In genomic region chr1:34941798-34942197, GRCh38 we compare ENCODE assay signal across 8 cellular contexts. TPM values are rescaled to one million over a fixed set of nuclear protein-coding genes. Genes with fewer than 3 reads are reported as not detected.
DNase-seq lines count a peak whose midpoint lies in the region; ATAC-seq, FAIRE-seq and TF ChIP-seq lines count a peak whose summit lies in the region.
"Not testable (repeated sequence)": the region's sequence is repeated elsewhere in the genome, so short reads cannot be mapped to it uniquely, and the experiment has no call there.
"Had no signal": no experiment of that assay in that cellular context is flagged by ENCODE, and none has a peak within 500 bp of the region (broad histone marks: within the 10 kb centered on the region; RNA-seq: fewer than 3 reads in every experiment).

No MANE protein-coding gene starts in this region.

- peaks cover 26% of the 10 kb centered on the region for H3K4me1 ChIP-seq in Karpas-422 (ENCODE audit: low read length)
- not testable (repeated sequence) for H3K4me1 ChIP-seq in K562 (replicated peaks in 1 of 2; ENCODE audit: control insufficient read depth in 2 of 2, insufficient read depth in 2 of 2, low read length in 2 of 2)

- H3K9me1 ChIP-seq in K562 (ENCODE audit: control insufficient read depth, insufficient read depth, low read length), result not testable (repeated sequence)

- TF ChIP-seq EP300 in K562 (IDR thresholded peaks at IDR 0.05; ENCODE audit: low read length), result not testable (repeated sequence)

- H3K9ac ChIP-seq in Karpas-422 (ENCODE audit: low read length); K562 (ENCODE audit: insufficient read depth in 1 of 2, low read depth in 2 of 2, low read length in 2 of 2): not testable (repeated sequence)

- not testable (repeated sequence) for ATAC-seq in K562

- H3K9me2 ChIP-seq in Karpas-422 (replicated peaks; ENCODE audit: insufficient read depth, low read length), result not testable (repeated sequence)

- not testable (repeated sequence) for H3K36me3 Mint-ChIP-seq in T-helper 2 cell treated with Interferon-gamma antibody and Interleukin-4, amounts not matched to agents 5 μg/mL and 100 μg/mL, for 36 hours (ENCODE audit: low read depth)

- not testable (repeated sequence) for TF ChIP-seq CTCF in K562 (IDR thresholded peaks at IDR 0.05 in 2 of 3, conservative IDR thresholded peaks at IDR 0.05 in 1 of 3; ENCODE audit: insufficient read depth in 2 of 3, low read depth in 1 of 3, low read length in 3 of 3)

- not testable (repeated sequence) for H3K27me3 ChIP-seq in Karpas-422 (ENCODE audit: low read length)
- peaks cover 15 to 16% of the 10 kb centered on the region in 2 experiments for H3K27me3 ChIP-seq in K562 (ENCODE audit: control insufficient read depth in 2 of 2, insufficient read depth in 2 of 2, low read length in 2 of 2)

- not testable (repeated sequence) for H3K9me3 Mint-ChIP-seq in T-helper 2 cell treated with Interferon-gamma antibody and Interleukin-4, amounts not matched to agents 5 μg/mL and 100 μg/mL, for 36 hours

- H3K4me1 Mint-ChIP-seq in T-helper 2 cell treated with Interferon-gamma antibody and Interleukin-4, amounts not matched to agents 5 μg/mL and 100 μg/mL, for 36 hours (ENCODE audit: low read depth), result not testable (repeated sequence)

- FAIRE-seq in K562 (lab: Jason Lieb, UNC), result not testable (repeated sequence)

- H3K27ac ChIP-seq in Karpas-422 (ENCODE audit: low read length), result peak overlapping the region; percentile 70; the same call in 1 of the 2 replicates
- not testable (repeated sequence) for H3K27ac ChIP-seq in K562 (ENCODE audit: extremely low read depth, low read depth, low read length)

- WGBS in K562 (ENCODE audit: insufficient coverage, low coverage, missing lambda C conversion rate), result 5% methylated on average over 2 of the region's 2 CpGs

- not testable (repeated sequence) for DNase-seq in Karpas-422; T-helper 2 cell treated with Interferon-gamma antibody and Interleukin-4, amounts not matched to agents 5 μg/mL and 100 μg/mL, for 36 hours (ENCODE audit: low spot score); K562 (ENCODE audit: extremely low read depth in 1 of 4, low spot score in 3 of 4)

- in situ Hi-C loops in K562 (cut with MboI), result not testable (repeated sequence)

- not testable (repeated sequence) for H4K20me1 ChIP-seq in Karpas-422 (ENCODE audit: insufficient read depth, low read depth, low read length); K562 (replicated peaks; ENCODE audit: control insufficient read depth, insufficient read depth, low read length)

- not testable (repeated sequence) for H2AFZ ChIP-seq in Karpas-422 (ENCODE audit: low read length); K562 (ENCODE audit: low read depth, low read length)

- peaks cover 29% of the 10 kb centered on the region for H3K27me3 Mint-ChIP-seq in T-helper 2 cell treated with Interferon-gamma antibody and Interleukin-4, amounts not matched to agents 5 μg/mL and 100 μg/mL, for 36 hours (ENCODE audit: low read depth)

- H3K36me3 ChIP-seq in Karpas-422 (ENCODE audit: insufficient read depth, low read length); K562 (ENCODE audit: control insufficient read depth, insufficient read depth, low read length): not testable (repeated sequence)

- intact Hi-C loops in K562 (cut with micrococcal nuclease), result not testable (repeated sequence)

- not testable (repeated sequence) for H3K79me2 ChIP-seq in Karpas-422 (ENCODE audit: low read length); K562 (ENCODE audit: control insufficient read depth, insufficient read depth, low read length)

- CTCF ChIA-PET in K562 (lab: Yijun Ruan, JAX; ENCODE audit: low intra/inter-chr PET ratio), result not testable (repeated sequence)

- peak overlapping the region; percentile 65 for H3K4me2 ChIP-seq in Karpas-422 (ENCODE audit: low read depth, low read length, poor library complexity, severe bottlenecking)
- H3K4me2 ChIP-seq in K562 (ENCODE audit: insufficient read depth, low read length), result not testable (repeated sequence)

- BruUV-seq in K562 (replicated peaks; lab: Mats Ljungman, UMichigan), result not testable (repeated sequence)

- H3K4me3 Mint-ChIP-seq in T-helper 2 cell treated with Interferon-gamma antibody and Interleukin-4, amounts not matched to agents 5 μg/mL and 100 μg/mL, for 36 hours, result not testable (repeated sequence)

- H3K27ac Mint-ChIP-seq in T-helper 2 cell treated with Interferon-gamma antibody and Interleukin-4, amounts not matched to agents 5 μg/mL and 100 μg/mL, for 36 hours, result peak overlapping the region; percentile 36

- POLR2A ChIA-PET in K562 (lab: Yijun Ruan, JAX), result not testable (repeated sequence)

- TF ChIP-seq RAD21 in K562 (CRISPR knock-in tag; conservative IDR thresholded peaks at IDR 0.05 in 1 of 2, IDR thresholded peaks at IDR 0.05 in 1 of 2), result not testable (repeated sequence)

- TF ChIP-seq POLR2A in K562 (conservative IDR thresholded peaks at IDR 0.05), result not testable (repeated sequence)

- not testable (repeated sequence) for H3K4me3 ChIP-seq in Karpas-422 (ENCODE audit: low read length); K562

- H3K9me3 ChIP-seq in Karpas-422 (ENCODE audit: low read length); K562 (replicated peaks; ENCODE audit: control insufficient read depth, insufficient read depth, low read depth, low read length): not testable (repeated sequence)

TF ChIP-seq in K562, 482 proteins besides CTCF, POLR2A, EP300 and RAD21:
- peak; percentile 94 for TF ChIP-seq DACH1 (IDR thresholded peaks at IDR 0.05; ENCODE audit: partially characterized antibody)

RNA-seq across cellular contexts. Expression of gene DLGAP3, which starts 12.3 kb away (rescaled TPM):
- 4.1 and 9.5 TPM in 2 replicates for total RNA-seq in Karpas-422 (2014; rRNA removed; shearing (Covaris generic); ENCODE audit: low replicate concordance)
- 0.30 TPM in 1 of 2 replicates, not detected in the other for total RNA-seq in K562 (2011; cell fraction: chromatin; rRNA removed; ENCODE audit: low replicate concordance)
- 0.17 TPM in 1 of 2 replicates, not detected in the other for total RNA-seq in K562 (2011; cell fraction: nucleolus; rRNA removed)
- not detected in 2 replicates for total RNA-seq in K562 (2011; cell fraction: nucleoplasm; rRNA removed)
- total RNA-seq in K562 (2014; rRNA removed), result not detected in 2 replicates
- total RNA-seq in K562 (2014; rRNA removed; fragmentation: Illumina TruSeq; extraction: Trizol), result not detected in 2 replicates
- total RNA-seq in K562 (2015; rRNA removed; fragmentation: Illumina TruSeq; extraction: Trizol), result not detected in 2 replicates
- total RNA-seq in K562 (2021), result 0.07 and 0.18 TPM in 2 replicates
- polyA plus RNA-seq in K562 (2011; rRNA removed), result 0.01 and 0.03 TPM in 2 replicates
- 0.01 and 0.15 TPM in 2 replicates for polyA plus RNA-seq in K562 (2011; cell fraction: cytosol; rRNA removed)
- 0.03 and 0.26 TPM in 2 replicates for polyA plus RNA-seq in K562 (2011; cell fraction: nucleus; rRNA removed)
- 0.03 and 0.05 TPM in 2 replicates for polyA plus RNA-seq in K562 (2012)
- 0.04 TPM in 1 of 2 replicates, not detected in the other for polyA plus RNA-seq in K562 (2014; fragmentation: Illumina TruSeq; extraction: Trizol)
- polyA plus RNA-seq in K562 (2014; fragmentation: Nextera tagmentation; extraction: Ambion mirVana), result not detected
- 0.01 and 0.16 TPM in 2 replicates for polyA plus RNA-seq in K562 (2014; rRNA removed)
- not detected in 2 replicates for polyA minus RNA-seq in K562 (2011; rRNA and poly(A)+ RNA removed)
- not detected in 2 replicates for polyA minus RNA-seq in K562 (2011; cell fraction: cytosol; rRNA and poly(A)+ RNA removed)
- polyA minus RNA-seq in K562 (2011; cell fraction: nucleus; rRNA and poly(A)+ RNA removed), result 0.13 TPM in 1 of 2 replicates, not detected in the other
- total RNA-seq: A172, A673 had no signal
- polyA plus RNA-seq: AG04450; BJ; CD8-positive, alpha-beta memory T cell had no signal

RNA-seq across cellular contexts. Expression of gene TMEM35B, which starts 43.3 kb away (rescaled TPM):
- total RNA-seq in Karpas-422 (2014; rRNA removed; shearing (Covaris generic); ENCODE audit: low replicate concordance), result 27.5 and 66.5 TPM in 2 replicates
- total RNA-seq in K562 (2011; cell fraction: chromatin; rRNA removed; ENCODE audit: low replicate concordance), result 9.8 and 19.4 TPM in 2 replicates
- 37.8 and 41.2 TPM in 2 replicates for total RNA-seq in K562 (2011; cell fraction: nucleolus; rRNA removed)
- 37.2 and 43.2 TPM in 2 replicates for total RNA-seq in K562 (2011; cell fraction: nucleoplasm; rRNA removed)
- total RNA-seq in K562 (2014; rRNA removed) (11.4 and 13.1 TPM in 2 replicates), K562 (2014; rRNA removed; fragmentation: Illumina TruSeq; extraction: Trizol) (18.9 and 19.8 TPM in 2 replicates), K562 (2015; rRNA removed; fragmentation: Illumina TruSeq; extraction: Trizol) (11.4 and 11.7 TPM in 2 replicates), K562 (2021) (15.6 and 17.3 TPM in 2 replicates)
- polyA plus RNA-seq in K562 (2011; rRNA removed) (42.7 and 43.5 TPM in 2 replicates), K562 (2014; fragmentation: Illumina TruSeq; extraction: Trizol) (18.5 and 21.4 TPM in 2 replicates), K562 (2014; fragmentation: Nextera tagmentation; extraction: Ambion mirVana) (100 to 1,000 TPM; 123 to 142 TPM), K562 (2014; rRNA removed) (21.6 and 21.8 TPM in 2 replicates)
- 30.7 and 36.1 TPM in 2 replicates for polyA plus RNA-seq in K562 (2011; cell fraction: cytosol; rRNA removed)
- 15.2 and 18.2 TPM in 2 replicates for polyA plus RNA-seq in K562 (2011; cell fraction: nucleus; rRNA removed)
- 31.1 and 33.9 TPM in 2 replicates for polyA plus RNA-seq in K562 (2012)
- 15.9 and 16.5 TPM in 2 replicates for polyA minus RNA-seq in K562 (2011; rRNA and poly(A)+ RNA removed)
- polyA minus RNA-seq in K562 (2011; cell fraction: cytosol; rRNA and poly(A)+ RNA removed), result 3.9 and 13.7 TPM in 2 replicates
- 3.7 and 4.2 TPM in 2 replicates for polyA minus RNA-seq in K562 (2011; cell fraction: nucleus; rRNA and poly(A)+ RNA removed)
